ENCODE assay signal across 9 cellular contexts in genomic region chr13:28137556-28137955, GRCh38. TPM values are rescaled to one million over a fixed set of nuclear protein-coding genes. Genes with fewer than 3 reads are reported as not detected.
DNase-seq lines count a peak whose midpoint lies in the region; ATAC-seq, FAIRE-seq and TF ChIP-seq lines count a peak whose summit lies in the region.
"Had no signal": no experiment of that assay in that cellular context is flagged by ENCODE, and none has a peak within 500 bp of the region (broad histone marks: within the 10 kb centered on the region; RNA-seq: fewer than 3 reads in every experiment).

No MANE protein-coding gene starts in this region.

- no peaks in the 10 kb centered on the region for H3K36me3 ChIP-seq in heart right ventricle
- no peaks in the 10 kb centered on the region for H3K36me3 ChIP-seq in kidney (ENCODE audit: control insufficient read depth in 1 of 2, insufficient read depth in 2 of 2, low read length in 2 of 2)

- H3K36me3 Mint-ChIP-seq in IgD-negative memory B cell: no peaks in the 10 kb centered on the region

- H3K4me1 Mint-ChIP-seq in IgD-negative memory B cell: peaks cover 25 to 40% (median 36%) of the 10 kb centered on the region in 3 donors

- peaks cover 4 to 43% (median 30%) of the 10 kb centered on the region in 9 donors for H3K4me1 ChIP-seq in heart right ventricle
- peaks cover 3 to 7% of the 10 kb centered on the region in 2 donors for H3K4me1 ChIP-seq in kidney (ENCODE audit: control insufficient read depth in 1 of 2, insufficient read depth in 1 of 2, low read depth in 1 of 2, low read length in 2 of 2)

- H3K9me3 ChIP-seq in heart right ventricle (no peaks in the 10 kb centered on the region), kidney (ENCODE audit: control insufficient read depth in 1 of 2, low read length in 2 of 2) (no peaks in the 10 kb centered on the region)

- H3K4me3 Mint-ChIP-seq in IgD-negative memory B cell: peak overlapping the region; percentile 91 to 98 (median 98)

- peak in 3 of 8 donors; percentile 1 to 2 (median 1) for ATAC-seq in heart right ventricle
- no peak for ATAC-seq in Right ventricle myocardium inferior

- no peaks in the 10 kb centered on the region for H3K27me3 ChIP-seq in heart right ventricle

- H3K9me3 Mint-ChIP-seq in IgD-negative memory B cell: no peaks in the 10 kb centered on the region

- intact Hi-C loops in heart right ventricle (cut with DNase I): no loop called here
- intact Hi-C loops in Right ventricle myocardium inferior (cut with DNase I): loop anchor here (5.0 to 10.0 kb wide), 2 partner anchors 500 to 683 kb away; partner anchors contain the start of gene MTIF3
- intact Hi-C loops in kidney (cut with DNase I): no loop called here

- no peak for FAIRE-seq in kidney (lab: Jason Lieb, UNC)

- TF ChIP-seq CTCF in heart right ventricle (IDR thresholded peaks at IDR 0.05): no peak
- TF ChIP-seq CTCF in kidney (IDR thresholded peaks at IDR 0.05; ENCODE audit: borderline replicate concordance, extremely low read depth, insufficient read depth): no peak

- H3K27me3 Mint-ChIP-seq in IgD-negative memory B cell: peaks cover 2% of the 10 kb centered on the region

- DNase-seq in heart right ventricle (peak in 1 of 2 donors; percentile 10), Right ventricle myocardium inferior (ENCODE audit: missing footprints) (no peak), kidney (no peak)
- no peak for DNase-seq in activated effector memory CD4-positive, alpha-beta T cell treated with anti-CD3 and anti-CD28 coated beads, Interleukin-2, amount 50 U/mL, for 16 hours
- DNase-seq in stimulated activated CD4-positive, alpha-beta T cell treated with anti-CD3 and anti-CD28 coated beads, Interleukin-12 subunit alpha, Interleukin-12 subunit beta, amount 100 ng/mL, for 4 hours: no peak

- 0 to 1% methylated on average over 11 of the region's 11 CpGs for WGBS in heart right ventricle, 2 donors

- peak overlapping the region; percentile 98 to 99 (median 99) for H3K27ac Mint-ChIP-seq in IgD-negative memory B cell

- peak overlapping the region; percentile 95 to 100 (median 98) for H3K27ac ChIP-seq in heart right ventricle
- peak overlapping the region; percentile 94 for H3K27ac ChIP-seq in angular gyrus (ENCODE audit: low read depth, low read length)
- H3K27ac ChIP-seq in kidney (ENCODE audit: low read depth in 2 of 2, low read length in 2 of 2): peak overlapping the region; percentile 96 to 97
- H3K27ac ChIP-seq in temporal lobe (ENCODE audit: low read depth, low read length): peak overlapping the region; percentile 33

- H3K9ac ChIP-seq in kidney (ENCODE audit: low read length in 2 of 2): peak overlapping the region; percentile 92 to 98

- H3K4me3 ChIP-seq in heart right ventricle (peak overlapping the region; percentile 84 to 100 (median 97)), kidney (ENCODE audit: low read length in 2 of 2) (peak overlapping the region; percentile 79 to 96)

RNA-seq across cellular contexts. Expression of gene PAN3, which starts 0.8 kb away (rescaled TPM):
- total RNA-seq in heart right ventricle (10 to 100 TPM in 8 of 10 donors, 1 to 10 TPM in 2; 7.4 to 14.0 (median 10.8) TPM), Right ventricle myocardium inferior (8.7 TPM), kidney (46.3 TPM), temporal lobe (33.2 TPM)
- polyA plus RNA-seq in heart right ventricle (10 to 100 TPM in 1 of 2 donors, 1 to 10 TPM in 1; 2.8 to 16.2 TPM), IgD-negative memory B cell (7.6 TPM), kidney (ENCODE audit: insufficient read depth, low read depth, low replicate concordance) (8.2 TPM)

RNA-seq across cellular contexts. Expression of gene FLT3, which starts 37.2 kb away (rescaled TPM):
- total RNA-seq in heart right ventricle: under 1 TPM in 5 of 10 donors, not detected in 5; 0.07 to 0.95 (median 0.26) TPM
- polyA plus RNA-seq in heart right ventricle: under 1 TPM; 0.12 to 0.15 TPM
- not detected for total RNA-seq in Right ventricle myocardium inferior
- polyA plus RNA-seq in IgD-negative memory B cell: 0.80 TPM
- total RNA-seq in kidney: 2.9 TPM
- not detected for polyA plus RNA-seq in kidney (ENCODE audit: insufficient read depth, low read depth, low replicate concordance)
- 2.5 TPM for total RNA-seq in temporal lobe
- total RNA-seq: lung microvascular endothelial cell had no signal

Comparison
In these comparisons a context has a peak if more than half of its experiments do, and no peak if none do; other contexts are left out.
1. H3K27ac ChIP-seq: peak in every context shown above with its lines; median percentile 98 in heart right ventricle; 96 in kidney; 94 in angular gyrus; 33 in temporal lobe.